In genomic region chr17:82230627-82231311, GRCh38 we compare ENCODE assay signal across 1 cellular context.
TF ChIP-seq lines count a peak whose summit lies in the region.

No MANE protein-coding gene starts in this region.

TF ChIP-seq in HepG2, 621 proteins besides CTCF, POLR2A, EP300 and RAD21 (continued from another document and continues in another):
- TF ChIP-seq, protein P1, sequence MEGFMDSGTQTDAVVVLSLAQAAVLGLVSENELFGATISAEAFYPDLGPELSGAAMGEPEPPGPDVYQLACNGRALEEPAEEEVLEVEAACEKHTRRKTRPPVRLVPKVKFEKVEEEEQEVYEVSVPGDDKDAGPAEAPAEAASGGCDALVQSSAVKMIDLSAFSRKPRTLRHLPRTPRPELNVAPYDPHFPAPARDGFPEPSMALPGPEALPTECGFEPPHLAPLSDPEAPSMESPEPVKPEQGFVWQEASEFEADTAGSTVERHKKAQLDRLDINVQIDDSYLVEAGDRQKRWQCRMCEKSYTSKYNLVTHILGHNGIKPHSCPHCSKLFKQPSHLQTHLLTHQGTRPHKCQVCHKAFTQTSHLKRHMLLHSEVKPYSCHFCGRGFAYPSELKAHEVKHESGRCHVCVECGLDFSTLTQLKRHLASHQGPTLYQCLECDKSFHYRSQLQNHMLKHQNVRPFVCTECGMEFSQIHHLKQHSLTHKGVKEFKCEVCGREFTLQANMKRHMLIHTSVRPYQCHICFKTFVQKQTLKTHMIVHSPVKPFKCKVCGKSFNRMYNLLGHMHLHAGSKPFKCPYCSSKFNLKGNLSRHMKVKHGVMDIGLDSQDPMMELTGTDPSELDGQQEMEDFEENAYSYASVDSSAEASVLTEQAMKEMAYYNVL (CRISPR knock-in tag; IDR thresholded peaks at IDR 0.05; ENCODE audit: borderline replicate concordance), result peak; percentile 88
- TF ChIP-seq SRSF9 (IDR thresholded peaks at IDR 0.05; ENCODE audit: borderline replicate concordance, insufficient read depth, low read depth, low read length, poor library complexity, severe bottlenecking) (no peak), AGO1 (IDR thresholded peaks at IDR 0.05; ENCODE audit: low read depth, low read length, poor library complexity, severe bottlenecking) (peak; percentile 55), ZNF614 (CRISPR knock-in tag; IDR thresholded peaks at IDR 0.05; ENCODE audit: borderline replicate concordance) (peak; percentile 57; the same call in 1 of the 2 replicates), ZNF333 (CRISPR knock-in tag; IDR thresholded peaks at IDR 0.05; ENCODE audit: borderline replicate concordance) (peak; percentile 85), KDM5A (IDR thresholded peaks at IDR 0.05; ENCODE audit: borderline replicate concordance, low read length) (no peak), TAF15 (IDR thresholded peaks at IDR 0.05; ENCODE audit: low read depth, low read length, poor library complexity, severe bottlenecking) (peak; percentile 51), NR3C1 (CRISPR knock-in tag; IDR thresholded peaks at IDR 0.05) (no peak; the same call in 1 of the 2 replicates), GABPB1 (CRISPR knock-in tag; IDR thresholded peaks at IDR 0.05) (peak; percentile 77), HBP1 (CRISPR knock-in tag; IDR thresholded peaks at IDR 0.05; ENCODE audit: low read depth) (no peak; the same call in 1 of the 2 replicates), ZNF263 (CRISPR knock-in tag; IDR thresholded peaks at IDR 0.05) (peak; percentile 88), ZNF207 (IDR thresholded peaks at IDR 0.05; ENCODE audit: borderline replicate concordance) (no peak), TEAD2 (CRISPR knock-in tag; IDR thresholded peaks at IDR 0.05) (peak; percentile 78; the same call in 1 of the 2 replicates), ZNF558 (CRISPR knock-in tag; IDR thresholded peaks at IDR 0.05; ENCODE audit: borderline replicate concordance) (peak; percentile 46), ZNF260 (CRISPR knock-in tag; IDR thresholded peaks at IDR 0.05; ENCODE audit: borderline replicate concordance, low read depth) (no peak; the same call in 1 of the 2 replicates), FOXK2 (IDR thresholded peaks at IDR 0.05) (no peak), ZBTB40 (IDR thresholded peaks at IDR 0.05) (no peak), ZBTB40 (CRISPR knock-in tag; IDR thresholded peaks at IDR 0.05) (peak; percentile 84), ARNT (IDR thresholded peaks at IDR 0.05) (no peak), ZNF761 (CRISPR knock-in tag; conservative IDR thresholded peaks at IDR 0.05) (peak; percentile 98), NFE2L1 (CRISPR knock-in tag; IDR thresholded peaks at IDR 0.05; ENCODE audit: borderline replicate concordance) (peak; percentile 95; the same call in 1 of the 2 replicates), ZNF329 (CRISPR knock-in tag; IDR thresholded peaks at IDR 0.05; ENCODE audit: low read depth) (peak; percentile 94), ZNF503 (CRISPR knock-in tag; IDR thresholded peaks at IDR 0.05) (peak; percentile 96), SIN3A (IDR thresholded peaks at IDR 0.05; ENCODE audit: borderline replicate concordance, low read depth, low read length) (peak; percentile 35; the same call in 1 of the 2 replicates), YY1 (IDR thresholded peaks at IDR 0.05; ENCODE audit: insufficient read depth, insufficient replicate concordance, low read depth, low read length) (peak; percentile 89), NFYB (CRISPR knock-in tag; IDR thresholded peaks at IDR 0.05) (peak; percentile 53), ZNF230 (CRISPR knock-in tag; IDR thresholded peaks at IDR 0.05) (peak; percentile 99), ZNF567 (CRISPR knock-in tag; IDR thresholded peaks at IDR 0.05; ENCODE audit: borderline replicate concordance) (peak; percentile 73; the same call in 1 of the 2 replicates), PLRG1 (conservative IDR thresholded peaks at IDR 0.05) (no peak), ZNF850 (CRISPR knock-in tag; conservative IDR thresholded peaks at IDR 0.05) (peak; percentile 32; the same call in 1 of the 2 replicates), JDP2 (CRISPR knock-in tag; IDR thresholded peaks at IDR 0.05; ENCODE audit: borderline replicate concordance) (peak; percentile 96), NFYC (CRISPR knock-in tag; IDR thresholded peaks at IDR 0.05) (no peak), MAX (IDR thresholded peaks at IDR 0.05) (peak; percentile 80), ZNF780A (CRISPR knock-in tag; IDR thresholded peaks at IDR 0.05) (peak; percentile 90; the same call in 1 of the 2 replicates)
- TF ChIP-seq, protein P2, sequence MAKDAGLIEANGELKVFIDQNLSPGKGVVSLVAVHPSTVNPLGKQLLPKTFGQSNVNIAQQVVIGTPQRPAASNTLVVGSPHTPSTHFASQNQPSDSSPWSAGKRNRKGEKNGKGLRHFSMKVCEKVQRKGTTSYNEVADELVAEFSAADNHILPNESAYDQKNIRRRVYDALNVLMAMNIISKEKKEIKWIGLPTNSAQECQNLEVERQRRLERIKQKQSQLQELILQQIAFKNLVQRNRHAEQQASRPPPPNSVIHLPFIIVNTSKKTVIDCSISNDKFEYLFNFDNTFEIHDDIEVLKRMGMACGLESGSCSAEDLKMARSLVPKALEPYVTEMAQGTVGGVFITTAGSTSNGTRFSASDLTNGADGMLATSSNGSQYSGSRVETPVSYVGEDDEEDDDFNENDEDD (CRISPR knock-in tag; IDR thresholded peaks at IDR 0.05; ENCODE audit: borderline replicate concordance), result peak; percentile 88
- TF ChIP-seq, protein P3, sequence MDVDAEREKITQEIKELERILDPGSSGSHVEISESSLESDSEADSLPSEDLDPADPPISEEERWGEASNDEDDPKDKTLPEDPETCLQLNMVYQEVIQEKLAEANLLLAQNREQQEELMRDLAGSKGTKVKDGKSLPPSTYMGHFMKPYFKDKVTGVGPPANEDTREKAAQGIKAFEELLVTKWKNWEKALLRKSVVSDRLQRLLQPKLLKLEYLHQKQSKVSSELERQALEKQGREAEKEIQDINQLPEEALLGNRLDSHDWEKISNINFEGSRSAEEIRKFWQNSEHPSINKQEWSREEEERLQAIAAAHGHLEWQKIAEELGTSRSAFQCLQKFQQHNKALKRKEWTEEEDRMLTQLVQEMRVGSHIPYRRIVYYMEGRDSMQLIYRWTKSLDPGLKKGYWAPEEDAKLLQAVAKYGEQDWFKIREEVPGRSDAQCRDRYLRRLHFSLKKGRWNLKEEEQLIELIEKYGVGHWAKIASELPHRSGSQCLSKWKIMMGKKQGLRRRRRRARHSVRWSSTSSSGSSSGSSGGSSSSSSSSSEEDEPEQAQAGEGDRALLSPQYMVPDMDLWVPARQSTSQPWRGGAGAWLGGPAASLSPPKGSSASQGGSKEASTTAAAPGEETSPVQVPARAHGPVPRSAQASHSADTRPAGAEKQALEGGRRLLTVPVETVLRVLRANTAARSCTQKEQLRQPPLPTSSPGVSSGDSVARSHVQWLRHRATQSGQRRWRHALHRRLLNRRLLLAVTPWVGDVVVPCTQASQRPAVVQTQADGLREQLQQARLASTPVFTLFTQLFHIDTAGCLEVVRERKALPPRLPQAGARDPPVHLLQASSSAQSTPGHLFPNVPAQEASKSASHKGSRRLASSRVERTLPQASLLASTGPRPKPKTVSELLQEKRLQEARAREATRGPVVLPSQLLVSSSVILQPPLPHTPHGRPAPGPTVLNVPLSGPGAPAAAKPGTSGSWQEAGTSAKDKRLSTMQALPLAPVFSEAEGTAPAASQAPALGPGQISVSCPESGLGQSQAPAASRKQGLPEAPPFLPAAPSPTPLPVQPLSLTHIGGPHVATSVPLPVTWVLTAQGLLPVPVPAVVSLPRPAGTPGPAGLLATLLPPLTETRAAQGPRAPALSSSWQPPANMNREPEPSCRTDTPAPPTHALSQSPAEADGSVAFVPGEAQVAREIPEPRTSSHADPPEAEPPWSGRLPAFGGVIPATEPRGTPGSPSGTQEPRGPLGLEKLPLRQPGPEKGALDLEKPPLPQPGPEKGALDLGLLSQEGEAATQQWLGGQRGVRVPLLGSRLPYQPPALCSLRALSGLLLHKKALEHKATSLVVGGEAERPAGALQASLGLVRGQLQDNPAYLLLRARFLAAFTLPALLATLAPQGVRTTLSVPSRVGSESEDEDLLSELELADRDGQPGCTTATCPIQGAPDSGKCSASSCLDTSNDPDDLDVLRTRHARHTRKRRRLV (CRISPR knock-in tag; IDR thresholded peaks at IDR 0.05), result peak; percentile 88
- TF ChIP-seq, protein P4, sequence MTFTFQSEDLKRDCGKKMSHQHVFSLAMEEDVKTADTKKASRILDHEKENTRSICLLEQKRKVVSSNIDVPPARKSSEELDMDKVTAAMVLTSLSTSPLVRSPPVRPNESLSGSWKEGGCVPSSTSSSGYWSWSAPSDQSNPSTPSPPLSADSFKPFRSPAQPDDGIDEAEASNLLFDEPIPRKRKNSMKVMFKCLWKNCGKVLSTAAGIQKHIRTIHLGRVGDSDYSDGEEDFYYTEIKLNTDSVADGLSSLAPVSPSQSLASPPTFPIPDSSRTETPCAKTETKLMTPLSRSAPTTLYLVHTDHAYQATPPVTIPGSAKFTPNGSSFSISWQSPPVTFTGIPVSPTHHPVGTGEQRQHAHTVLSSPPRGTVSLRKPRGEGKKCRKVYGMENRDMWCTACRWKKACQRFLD (CRISPR knock-in tag; IDR thresholded peaks at IDR 0.05; ENCODE audit: borderline replicate concordance), result peak; percentile 92; the same call in 1 of the 2 replicates
